ENCODE assay signal across 8 cellular contexts in genomic region chr20:1005452-1006027, GRCh38. TPM values are rescaled to one million over a fixed set of nuclear protein-coding genes. Genes with fewer than 3 reads are reported as not detected.
DNase-seq lines count a peak whose midpoint lies in the region; ATAC-seq, FAIRE-seq and TF ChIP-seq lines count a peak whose summit lies in the region.
"Had no signal": no experiment of that assay in that cellular context is flagged by ENCODE, and none has a peak within 500 bp of the region (broad histone marks: within the 10 kb centered on the region; RNA-seq: fewer than 3 reads in every experiment).

No MANE protein-coding gene starts in this region.

- no peaks in the 10 kb centered on the region for H4K20me1 ChIP-seq in mammary epithelial cell (ENCODE audit: insufficient read depth, low read length)

- in situ Hi-C loops in mammary epithelial cell (cut with MboI; ENCODE audit: low sequenced_read_pairs in 2 of 2): no loop called here

- no peaks in the 10 kb centered on the region for H3K79me2 ChIP-seq in mammary epithelial cell (ENCODE audit: insufficient read depth, low read length)

- H2AFZ ChIP-seq in mammary epithelial cell (ENCODE audit: low read depth, low read length): peak overlapping the region; percentile 37

- no peak overlapping the region for H3K4me2 ChIP-seq in mammary epithelial cell (ENCODE audit: insufficient read depth, low read depth, low read length)

- peak; percentile 83 for FAIRE-seq in GM12891 (lab: Jason Lieb, UNC)

- H3K4me1 ChIP-seq in mammary epithelial cell (ENCODE audit: insufficient read depth, low read length): no peaks in the 10 kb centered on the region
- H3K4me1 ChIP-seq: SJSA1 had no signal

- dilution Hi-C loops in mammary epithelial cell (cut with HindIII; ENCODE audit: low sequenced_read_pairs): no loop called here

- intact Hi-C loops in mammary epithelial cell (cut with micrococcal nuclease): no loop called here

- WGBS in mammary epithelial cell (ENCODE audit: low coverage, missing lambda C conversion rate): 46% methylated on average over 4 of the region's 5 CpGs

- no peak overlapping the region for H3K9ac ChIP-seq in mammary epithelial cell (ENCODE audit: insufficient read depth, low read length)

- CTCF ChIA-PET in mammary epithelial cell (lab: Charles Lee; ENCODE audit: low non-redundant PET): no interaction called here

- BruUV-seq in mammary epithelial cell (replicated peaks; lab: Mats Ljungman, UMichigan): no TSS peak

- DNase-seq in GM12891 (ENCODE audit: insufficient read length, low spot score): no peak
- DNase-seq in NCI-H82 treated with DMSO at 0.1 percent for 48 hours (lab: John Stamatoyannopoulos, UW; ENCODE audit: unreplicated experiment): peak; percentile 24
- peak; percentile 59 for DNase-seq in mammary epithelial cell
- peak; percentile 3 for DNase-seq in pons (ENCODE audit: low spot score)
- no peak for DNase-seq in cerebellar nuclear complex (lab: John Stamatoyannopoulos, UW)

- H3K9me3 ChIP-seq in mammary epithelial cell (replicated peaks; ENCODE audit: insufficient read depth, low read length): no peaks in the 10 kb centered on the region
- H3K9me3 ChIP-seq: SJSA1 had no signal

- H3K27ac ChIP-seq in mammary epithelial cell (ENCODE audit: insufficient read depth, low read depth, low read length): no peak overlapping the region
- H3K27ac ChIP-seq: SJSA1 had no signal

- H3K36me3 ChIP-seq in mammary epithelial cell (ENCODE audit: insufficient read depth, low read length): no peaks in the 10 kb centered on the region
- H3K36me3 ChIP-seq: SJSA1 had no signal

- no peak overlapping the region for H3K4me3 ChIP-seq in mammary epithelial cell (replicated peaks in 1 of 3; ENCODE audit: insufficient read depth in 1 of 3, low read depth in 2 of 3, low read length in 3 of 3)
- H3K4me3 ChIP-seq: SJSA1 had no signal

- peak; percentile 54 for ATAC-seq in HG02798 (IDR thresholded peaks at IDR 0.05; ENCODE audit: poor library complexity, unreplicated experiment)
- ATAC-seq in HG02852 (IDR thresholded peaks at IDR 0.05; ENCODE audit: unreplicated experiment): no peak

- TF ChIP-seq POLR2A in GM12891 (IDR thresholded peaks at IDR 0.05; ENCODE audit: low read depth, low read length): no peak

- H3K27me3 ChIP-seq in mammary epithelial cell (ENCODE audit: insufficient read depth, low read length): peaks cover 17% of the 10 kb centered on the region

- TF ChIP-seq CTCF in mammary epithelial cell (conservative IDR thresholded peaks at IDR 0.05 in 1 of 2, IDR thresholded peaks at IDR 0.05 in 1 of 2; ENCODE audit: extremely low read depth in 1 of 2, insufficient read depth in 1 of 2, low read depth in 1 of 2, low read length in 2 of 2): no peak

TF ChIP-seq in GM12891, 5 proteins besides CTCF, POLR2A, EP300 and RAD21:
- TF ChIP-seq PAX5 (IDR thresholded peaks at IDR 0.05; ENCODE audit: insufficient read depth, low read length, severe bottlenecking) (no peak), POU2F2 (IDR thresholded peaks at IDR 0.05; ENCODE audit: low read depth, low read length) (no peak)

RNA-seq across cellular contexts. Expression of gene RSPO4, which starts 3.4 kb away (rescaled TPM):
- polyA plus RNA-seq in GM12891 (2012; ENCODE audit: low read depth, missing spikeins): not detected
- not detected for total RNA-seq in mammary epithelial cell
- polyA plus RNA-seq in mammary epithelial cell: 0.08 TPM
- not detected for polyA minus RNA-seq in mammary epithelial cell
- total RNA-seq: SJSA1 had no signal

Comparison
In these comparisons a context has a peak if more than half of its experiments do, and no peak if none do; other contexts are left out.
1. DNase-seq: peak in NCI-H82 treated with DMSO at 0.1 percent for 48 hours (single experiment), mammary epithelial cell (single experiment) and pons (single experiment); none in GM12891 (single experiment) and cerebellar nuclear complex (0 of 2).